9 cellular contexts compared by ENCODE assay signal in the genomic region with DNA sequence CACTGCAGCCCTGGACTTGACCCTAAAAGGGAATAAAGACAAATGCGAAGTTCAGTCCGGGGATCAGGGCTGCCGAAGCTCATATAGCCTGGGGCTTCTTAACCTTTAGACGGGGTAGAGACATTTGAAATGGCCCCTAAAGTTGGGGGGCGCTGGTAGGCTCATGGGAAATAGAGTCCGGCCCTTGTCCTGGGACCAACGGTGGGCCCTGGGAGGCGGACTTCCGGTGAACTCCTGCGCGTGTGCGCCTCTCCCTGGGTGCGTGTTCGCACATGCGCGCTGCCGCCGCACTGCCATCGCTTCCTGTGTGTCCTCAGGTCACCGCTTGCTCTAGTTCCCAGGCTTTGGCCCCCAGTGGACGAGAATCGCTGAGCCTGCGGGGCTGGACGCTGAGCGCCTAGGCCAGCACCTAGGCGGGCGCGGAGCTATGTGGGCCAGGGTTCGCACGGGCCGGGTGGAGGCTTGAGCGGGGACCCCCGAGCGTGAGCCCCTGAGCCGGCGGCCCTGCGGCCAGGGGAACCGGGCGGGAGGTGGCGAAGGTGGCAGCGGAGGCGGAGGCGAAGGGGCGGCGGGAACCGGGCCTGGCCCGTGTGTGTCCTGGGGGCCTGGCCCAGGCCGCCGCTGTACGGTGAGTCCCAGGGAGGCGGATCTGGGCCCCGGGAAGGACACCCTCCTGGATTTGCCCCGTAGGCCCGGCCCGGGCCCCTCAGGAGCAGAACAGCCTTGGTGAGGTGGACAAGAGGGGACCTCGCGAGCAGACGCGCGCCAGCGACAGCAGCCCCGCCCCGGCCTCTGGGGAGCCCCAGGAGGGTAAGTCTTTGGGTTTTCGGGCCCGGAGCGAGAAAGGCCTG. TPM values are rescaled to one million over a fixed set of nuclear protein-coding genes. Genes with fewer than 3 reads are reported as not detected.
A peak's percentile ranks its signal among the peaks of the same experiment; 100 is the strongest.
DNase-seq lines count a peak whose midpoint lies in the region; ATAC-seq and TF ChIP-seq lines count a peak whose summit lies in the region.
"Had no signal": no experiment of that assay in that cellular context is flagged by ENCODE, and none has a peak within 500 bp of the region (broad histone marks: within the 10 kb centered on the region; RNA-seq: fewer than 3 reads in every experiment).

No MANE protein-coding gene starts in this region.

- peaks cover 27% of the 10 kb centered on the region for H3K36me3 ChIP-seq in lower lobe of right lung

- no peaks in the 10 kb centered on the region for H3K9me3 ChIP-seq in lower lobe of right lung

- CTCF ChIA-PET in activated CD4-positive, alpha-beta memory T cell treated with anti-CD3 and anti-CD28 coated beads, Interleukin-2, amount 10 ng/mL, durations not matched to agents 7 days and 5 days (lab: Charles Lee): interaction anchor here (1.0 kb wide), 1 partner anchor 213 kb away, joined by 3 read pairs; no protein-coding TSS in a partner anchor

- peaks cover 31% of the 10 kb centered on the region for H3K4me1 Mint-ChIP-seq in CD14-positive monocyte
- H3K4me1 Mint-ChIP-seq in activated CD4-positive, alpha-beta memory T cell treated with anti-CD3 and anti-CD28 coated beads, Interleukin-2, amount 10 ng/mL, durations not matched to agents 7 days and 5 days: peaks cover 27% of the 10 kb centered on the region

- H3K4me3 Mint-ChIP-seq in CD14-positive monocyte: peak overlapping the region; percentile 89 to 97
- peak overlapping the region; percentile 86 for H3K4me3 Mint-ChIP-seq in activated CD4-positive, alpha-beta memory T cell treated with anti-CD3 and anti-CD28 coated beads, Interleukin-2, amount 10 ng/mL, durations not matched to agents 7 days and 5 days

- H3K4me3 ChIP-seq in lower lobe of right lung: peak overlapping the region; percentile 94

- ATAC-seq in GM19372 (IDR thresholded peaks at IDR 0.05; ENCODE audit: low read depth, unreplicated experiment): peak; percentile 90
- ATAC-seq in HG03521 (IDR thresholded peaks at IDR 0.05; ENCODE audit: unreplicated experiment): peak; percentile 87
- ATAC-seq in lower lobe of right lung: peak; percentile 100

- peaks cover 0 to 10% (median 2%) of the 10 kb centered on the region in 7 donors for H3K9me3 Mint-ChIP-seq in CD14-positive monocyte
- H3K9me3 Mint-ChIP-seq in activated CD4-positive, alpha-beta memory T cell treated with anti-CD3 and anti-CD28 coated beads, Interleukin-2, amount 10 ng/mL, durations not matched to agents 7 days and 5 days: peaks cover 7% of the 10 kb centered on the region

- POLR2A ChIA-PET in activated CD4-positive, alpha-beta memory T cell treated with anti-CD3 and anti-CD28 coated beads, Interleukin-2, amount 10 ng/mL, durations not matched to agents 7 days and 5 days (lab: Charles Lee): interaction anchor here (1.0 kb wide), 1 partner anchor 1954 kb away, joined by 3 read pairs; a partner anchor contains a TSS

- DNase-seq in CD14-positive monocyte (ENCODE audit: low spot score) (peak; percentile 92), NCI-H82 (lab: John Stamatoyannopoulos, UW) (peak; percentile 90), ecto neural progenitor cell (ENCODE audit: low spot score) (peak; percentile 92), lower lobe of right lung (peak; percentile 97)
- peak; percentile 86 for DNase-seq in activated CD4-positive, alpha-beta memory T cell treated with anti-CD3 and anti-CD28 coated beads, Interleukin-2, amount 10 ng/mL, durations not matched to agents 7 days and 5 days
- DNase-seq in stimulated activated CD4-positive, alpha-beta T cell treated with anti-CD3 and anti-CD28 coated beads, TNF-alpha, amount 100 ng/mL, for 1 hour (ENCODE audit: low read depth in 3 of 3, low spot score in 1 of 3): peak; percentile 53 to 64 (median 54)

- TF ChIP-seq CTCF in CD14-positive monocyte (IDR thresholded peaks at IDR 0.05) (no peak), lower lobe of right lung (IDR thresholded peaks at IDR 0.05) (no peak)

- H3K36me3 Mint-ChIP-seq in CD14-positive monocyte: peaks cover 23 to 34% of the 10 kb centered on the region in 2 donors
- peaks cover 44% of the 10 kb centered on the region for H3K36me3 Mint-ChIP-seq in activated CD4-positive, alpha-beta memory T cell treated with anti-CD3 and anti-CD28 coated beads, Interleukin-2, amount 10 ng/mL, durations not matched to agents 7 days and 5 days (ENCODE audit: low read depth)

- H3K27me3 ChIP-seq in lower lobe of right lung (ENCODE audit: low read depth): no peaks in the 10 kb centered on the region

- intact Hi-C loops in CD14-positive monocyte (cut with micrococcal nuclease) (loop anchor here in 1 of 2 donors (5.0 kb wide), 1 partner anchor 137 kb away; a partner anchor contains a TSS), lower lobe of right lung (cut with DNase I) (no loop called here)

- H3K27me3 Mint-ChIP-seq in CD14-positive monocyte (ENCODE audit: low read depth in 3 of 3): peaks cover 3 to 10% (median 10%) of the 10 kb centered on the region in 3 donors
- H3K27me3 Mint-ChIP-seq in activated CD4-positive, alpha-beta memory T cell treated with anti-CD3 and anti-CD28 coated beads, Interleukin-2, amount 10 ng/mL, durations not matched to agents 7 days and 5 days: peaks cover 3% of the 10 kb centered on the region

- H3K27ac ChIP-seq in lower lobe of right lung: peak overlapping the region; percentile 82

- H3K4me1 ChIP-seq in lower lobe of right lung: peaks cover 8% of the 10 kb centered on the region

- H3K27ac Mint-ChIP-seq in CD14-positive monocyte: peak overlapping the region; percentile 85 to 91 (median 88)
- peak overlapping the region; percentile 80 for H3K27ac Mint-ChIP-seq in activated CD4-positive, alpha-beta memory T cell treated with anti-CD3 and anti-CD28 coated beads, Interleukin-2, amount 10 ng/mL, durations not matched to agents 7 days and 5 days

RNA-seq across cellular contexts. Expression of a gene that starts 23.0 kb away (rescaled TPM):
- 1 to 10 TPM; 5.7 to 8.1 TPM for polyA plus RNA-seq in CD14-positive monocyte
- total RNA-seq in activated CD4-positive, alpha-beta memory T cell treated with anti-CD3 and anti-CD28 coated beads, Interleukin-2, amount 10 ng/mL, durations not matched to agents 7 days and 5 days: 10 to 100 TPM; 21.0 to 23.9 TPM
- 23.4 TPM for total RNA-seq in lower lobe of right lung

RNA-seq across cellular contexts. Expression of a gene that starts 24.2 kb away (rescaled TPM):
- polyA plus RNA-seq in CD14-positive monocyte: not detected
- total RNA-seq in activated CD4-positive, alpha-beta memory T cell treated with anti-CD3 and anti-CD28 coated beads, Interleukin-2, amount 10 ng/mL, durations not matched to agents 7 days and 5 days: under 1 TPM in 1 of 2 experiments, not detected in 1; 0.43 TPM
- total RNA-seq in lower lobe of right lung: 4.8 TPM
- total RNA-seq: subcutaneous adipose tissue had no signal

Comparison
In these comparisons a context has a peak if more than half of its experiments do, and no peak if none do; other contexts are left out.
1. Peak in every context shown above with its lines: DNase-seq, ATAC-seq, H3K4me3 ChIP-seq and H3K27ac ChIP-seq.